1 cellular context compared by ENCODE assay signal in genomic region chr6:26500102-26500501, GRCh38.
TF ChIP-seq lines count a peak whose summit lies in the region.

A gene with protein sequence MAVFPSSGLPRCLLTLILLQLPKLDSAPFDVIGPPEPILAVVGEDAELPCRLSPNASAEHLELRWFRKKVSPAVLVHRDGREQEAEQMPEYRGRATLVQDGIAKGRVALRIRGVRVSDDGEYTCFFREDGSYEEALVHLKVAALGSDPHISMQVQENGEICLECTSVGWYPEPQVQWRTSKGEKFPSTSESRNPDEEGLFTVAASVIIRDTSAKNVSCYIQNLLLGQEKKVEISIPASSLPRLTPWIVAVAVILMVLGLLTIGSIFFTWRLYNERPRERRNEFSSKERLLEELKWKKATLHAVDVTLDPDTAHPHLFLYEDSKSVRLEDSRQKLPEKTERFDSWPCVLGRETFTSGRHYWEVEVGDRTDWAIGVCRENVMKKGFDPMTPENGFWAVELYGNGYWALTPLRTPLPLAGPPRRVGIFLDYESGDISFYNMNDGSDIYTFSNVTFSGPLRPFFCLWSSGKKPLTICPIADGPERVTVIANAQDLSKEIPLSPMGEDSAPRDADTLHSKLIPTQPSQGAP (plus strand): TSS chr6:26500303. CDS start chr6:26501287, 984 bp downstream.

TF ChIP-seq in HepG2, 621 proteins besides CTCF, POLR2A, EP300 and RAD21:
- TF ChIP-seq RFXAP (CRISPR knock-in tag; IDR thresholded peaks at IDR 0.05; ENCODE audit: borderline replicate concordance) (0 out of 2 replicates have a peak, but pooled peaks have one; percentile 21), ZNF614 (CRISPR knock-in tag; IDR thresholded peaks at IDR 0.05; ENCODE audit: borderline replicate concordance) (no peak)
